ENCODE assay signal across 8 cellular contexts in the genomic region with DNA sequence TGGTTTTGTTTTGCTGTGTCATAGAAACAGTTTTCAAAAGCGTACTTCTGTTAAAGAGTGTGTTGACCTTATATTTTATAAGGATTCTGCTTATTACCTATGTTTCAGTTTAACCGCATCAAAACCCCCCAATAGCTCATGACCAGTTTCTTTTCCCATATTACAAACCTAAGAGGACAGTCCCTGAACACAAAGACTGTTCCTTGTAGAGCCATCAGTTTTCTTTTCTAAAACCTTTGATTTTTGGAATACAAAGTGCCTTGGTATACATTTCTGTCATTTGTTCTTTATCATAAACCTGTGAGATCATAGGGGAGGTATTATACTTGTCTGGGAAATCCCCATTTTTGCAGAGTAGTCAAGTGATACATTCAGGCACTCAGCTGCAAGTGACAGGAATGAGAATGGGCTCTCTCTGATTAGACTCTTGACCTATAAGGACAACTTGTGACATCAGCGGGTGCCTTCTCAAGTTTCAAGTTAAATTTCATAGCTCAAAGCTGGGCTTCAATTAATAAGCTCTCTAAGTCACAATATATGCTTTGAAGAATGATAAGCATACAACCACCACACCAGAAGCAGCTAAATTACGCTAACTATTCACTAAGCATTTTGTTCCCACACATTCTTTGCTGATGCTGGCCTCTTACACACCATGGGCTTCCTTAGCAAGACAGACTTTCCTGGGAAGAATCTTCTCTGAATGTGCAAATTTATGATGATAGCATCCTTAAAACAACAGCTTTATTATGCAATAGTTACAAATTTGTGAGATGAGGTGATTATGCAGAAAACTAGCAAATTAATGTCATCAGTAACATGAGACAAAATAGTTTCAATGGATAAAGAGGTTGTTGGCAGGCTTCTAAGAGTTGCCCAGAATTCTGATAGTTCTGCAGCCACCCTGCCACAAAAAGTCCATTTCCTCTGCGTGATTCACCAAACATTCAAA. TPM values are rescaled to one million over a fixed set of nuclear protein-coding genes. Genes with fewer than 3 reads are reported as not detected.
DNase-seq lines count a peak whose midpoint lies in the region; ATAC-seq and TF ChIP-seq lines count a peak whose summit lies in the region.

No MANE protein-coding gene starts in this region.

- no peaks in the 10 kb centered on the region for H3K27me3 Mint-ChIP-seq in CD4-positive, alpha-beta T cell
- no peaks in the 10 kb centered on the region for H3K27me3 Mint-ChIP-seq in activated T-helper 1 cell treated with anti-CD3 and anti-CD28 coated beads, Interleukin-12 subunit alpha, Interleukin-12 subunit beta, Interleukin-2, Interleukin-4 antibody, amounts not matched to agents 30 ng/mL and 10 ng/mL and 1 ng/mL, durations not matched to agents 14 hours and 24 hours and 36 hours (ENCODE audit: insufficient read depth)

- H3K9me3 ChIP-seq in CD4-positive, alpha-beta T cell (ENCODE audit: control insufficient read depth, low read length): no peaks in the 10 kb centered on the region
- H3K9me3 ChIP-seq in upper lobe of left lung: no peaks in the 10 kb centered on the region

- H3K9me3 Mint-ChIP-seq in CD4-positive, alpha-beta T cell: no peaks in the 10 kb centered on the region
- peaks cover 3% of the 10 kb centered on the region for H3K9me3 Mint-ChIP-seq in activated T-helper 1 cell treated with anti-CD3 and anti-CD28 coated beads, Interleukin-12 subunit alpha, Interleukin-12 subunit beta, Interleukin-2, Interleukin-4 antibody, amounts not matched to agents 30 ng/mL and 10 ng/mL and 1 ng/mL, durations not matched to agents 14 hours and 24 hours and 36 hours

- no peak for TF ChIP-seq POLR2A in upper lobe of left lung (IDR thresholded peaks at IDR 0.05)

- 64 to 65% methylated on average over 5 of the region's 5 CpGs for WGBS in upper lobe of left lung, 2 donors

- peaks cover 59% of the 10 kb centered on the region for H3K4me1 Mint-ChIP-seq in CD4-positive, alpha-beta T cell (ENCODE audit: low read depth)
- H3K4me1 Mint-ChIP-seq in activated T-helper 1 cell treated with anti-CD3 and anti-CD28 coated beads, Interleukin-12 subunit alpha, Interleukin-12 subunit beta, Interleukin-2, Interleukin-4 antibody, amounts not matched to agents 30 ng/mL and 10 ng/mL and 1 ng/mL, durations not matched to agents 14 hours and 24 hours and 36 hours (ENCODE audit: low read depth): peaks cover 41% of the 10 kb centered on the region

- no peak for TF ChIP-seq CTCF in CD4-positive, alpha-beta T cell (IDR thresholded peaks at IDR 0.05)
- no peak for TF ChIP-seq CTCF in upper lobe of left lung (IDR thresholded peaks at IDR 0.05)

- DNase-seq in CD4-positive, alpha-beta T cell: no peak
- DNase-seq in activated T-helper 1 cell treated with anti-CD3 and anti-CD28 coated beads, Interleukin-12 subunit alpha, Interleukin-12 subunit beta, Interleukin-2, Interleukin-4 antibody, amounts not matched to agents 30 ng/mL and 10 ng/mL and 1 ng/mL, durations not matched to agents 14 hours and 24 hours and 36 hours (ENCODE audit: low spot score): no peak
- no peak for DNase-seq in COR-L47 (lab: John Stamatoyannopoulos, UW)
- DNase-seq in NCI-H526 treated with DMSO at 0.1 percent for 48 hours (lab: John Stamatoyannopoulos, UW): no peak
- no peak for DNase-seq in upper lobe of left lung
- DNase-seq in CD1c-positive myeloid dendritic cell (ENCODE audit: extremely low spot score): no peak

- intact Hi-C loops in CD4-positive, alpha-beta T cell (cut with DNase I, micrococcal nuclease): no loop called here
- intact Hi-C loops in activated T-helper 1 cell treated with anti-CD3 and anti-CD28 coated beads, Interleukin-12 subunit alpha, Interleukin-12 subunit beta, Interleukin-2, Interleukin-4 antibody, amounts not matched to agents 30 ng/mL and 10 ng/mL and 1 ng/mL, durations not matched to agents 14 hours and 24 hours and 36 hours (cut with micrococcal nuclease): loop anchor here (1.0 kb wide), 2 partner anchors 9 to 16 kb away; partner anchors contain the start of gene LY75

- CTCF ChIA-PET in CD4-positive, alpha-beta T cell (lab: Charles Lee): interaction anchor here (0.7 to 0.9 kb wide), 2 partner anchors 16 to 26 kb away, joined by 3 to 5 read pairs; no protein-coding TSS in a partner anchor

- no peaks in the 10 kb centered on the region for H3K36me3 ChIP-seq in upper lobe of left lung

- H3K36me3 Mint-ChIP-seq in CD4-positive, alpha-beta T cell (ENCODE audit: low read depth): peaks cover 77% of the 10 kb centered on the region
- peaks cover 32% of the 10 kb centered on the region for H3K36me3 Mint-ChIP-seq in activated T-helper 1 cell treated with anti-CD3 and anti-CD28 coated beads, Interleukin-12 subunit alpha, Interleukin-12 subunit beta, Interleukin-2, Interleukin-4 antibody, amounts not matched to agents 30 ng/mL and 10 ng/mL and 1 ng/mL, durations not matched to agents 14 hours and 24 hours and 36 hours (ENCODE audit: low read depth)

- ATAC-seq in CD4-positive, alpha-beta T cell (ENCODE audit: poor library complexity): peak; percentile 70
- peak; percentile 53 for ATAC-seq in GM18861 (IDR thresholded peaks at IDR 0.05; ENCODE audit: unreplicated experiment)
- ATAC-seq in HG02852 (IDR thresholded peaks at IDR 0.05; ENCODE audit: unreplicated experiment): peak; percentile 65
- ATAC-seq in upper lobe of left lung (ENCODE audit: low FRiP score in 2 of 2): no peak

- no peaks in the 10 kb centered on the region for H3K27me3 ChIP-seq in CD4-positive, alpha-beta T cell (ENCODE audit: control insufficient read depth, insufficient read depth, low read length)
- H3K27me3 ChIP-seq in upper lobe of left lung: no peaks in the 10 kb centered on the region

- no peak overlapping the region for H3K4me3 ChIP-seq in upper lobe of left lung

- H3K27ac ChIP-seq in CD4-positive, alpha-beta T cell (ENCODE audit: low read depth, low read length): no peak overlapping the region
- no peak overlapping the region for H3K27ac ChIP-seq in upper lobe of left lung

- POLR2A ChIA-PET in CD4-positive, alpha-beta T cell (lab: Charles Lee): interaction anchor here (1.9 kb wide), 1 partner anchor 9 kb away, joined by 9 read pairs; the partner anchor contains the start of gene LY75

- H3K27ac Mint-ChIP-seq in CD4-positive, alpha-beta T cell: no peak overlapping the region
- peak overlapping the region; percentile 80 for H3K27ac Mint-ChIP-seq in activated T-helper 1 cell treated with anti-CD3 and anti-CD28 coated beads, Interleukin-12 subunit alpha, Interleukin-12 subunit beta, Interleukin-2, Interleukin-4 antibody, amounts not matched to agents 30 ng/mL and 10 ng/mL and 1 ng/mL, durations not matched to agents 14 hours and 24 hours and 36 hours

- no peak overlapping the region for H3K4me3 Mint-ChIP-seq in CD4-positive, alpha-beta T cell
- no peak overlapping the region for H3K4me3 Mint-ChIP-seq in activated T-helper 1 cell treated with anti-CD3 and anti-CD28 coated beads, Interleukin-12 subunit alpha, Interleukin-12 subunit beta, Interleukin-2, Interleukin-4 antibody, amounts not matched to agents 30 ng/mL and 10 ng/mL and 1 ng/mL, durations not matched to agents 14 hours and 24 hours and 36 hours

- no peak for TF ChIP-seq EP300 in upper lobe of left lung (IDR thresholded peaks at IDR 0.05)

- no peaks in the 10 kb centered on the region for H3K4me1 ChIP-seq in upper lobe of left lung

RNA-seq across cellular contexts. Expression of gene LY75, which starts 9.0 kb away (rescaled TPM):
- 10 to 100 TPM; 22.5 to 23.7 TPM for total RNA-seq in CD4-positive, alpha-beta T cell
- total RNA-seq in activated T-helper 1 cell treated with anti-CD3 and anti-CD28 coated beads, Interleukin-12 subunit alpha, Interleukin-12 subunit beta, Interleukin-2, Interleukin-4 antibody, amounts not matched to agents 30 ng/mL and 10 ng/mL and 1 ng/mL, durations not matched to agents 14 hours and 24 hours and 36 hours: 50.6 and 53.5 TPM in 2 replicates
- 10 to 100 TPM in 5 of 6 donors, 1 to 10 TPM in 1; 4.9 to 20.5 (median 14.2) TPM for total RNA-seq in upper lobe of left lung

Comparison
In these comparisons a context has a peak if more than half of its experiments do, and no peak if none do; other contexts are left out.
1. ATAC-seq: peak in CD4-positive, alpha-beta T cell (single experiment), GM18861 (single experiment) and HG02852 (single experiment); none in upper lobe of left lung (0 of 2).